ENCODE assay signal across 18 cellular contexts in genomic region chr4:52019941-52020657, GRCh38. TPM values are rescaled to one million over a fixed set of nuclear protein-coding genes. Genes with fewer than 3 reads are reported as not detected.
DNase-seq lines count a peak whose midpoint lies in the region; ATAC-seq, FAIRE-seq and TF ChIP-seq lines count a peak whose summit lies in the region.
"Had no signal": no experiment of that assay in that cellular context is flagged by ENCODE, and none has a peak within 500 bp of the region (broad histone marks: within the 10 kb centered on the region; RNA-seq: fewer than 3 reads in every experiment).

Gene LRRC66 (minus strand): TSS chr4:52020363. CDS start chr4:52017613, 2,750 bp downstream.

- H3K9me3 Mint-ChIP-seq in activated naive CD8-positive, alpha-beta T cell treated with anti-CD3 and anti-CD28 coated beads, Interleukin-2, amount 50 U/mL, for 24 hours, result no peaks in the 10 kb centered on the region
- H3K9me3 Mint-ChIP-seq: activated CD4-positive, alpha-beta memory T cell treated with anti-CD3 and anti-CD28 coated beads, Interleukin-2, amount 10 ng/mL, durations not matched to agents 7 days and 5 days; memory B cell; stimulated activated naive B cell treated with anti-CD40 and anti-IgM and Interleukin-4, amounts not matched to agents 10 μg/mL and 1 μg/mL and 100 μg/mL, for 72 hours had no signal

- H4K20me1 ChIP-seq in HepG2 (ENCODE audit: insufficient read depth, low read length), result no peaks in the 10 kb centered on the region

- no peaks in the 10 kb centered on the region for H3K27me3 ChIP-seq in bronchial epithelial cell (ENCODE audit: control insufficient read depth, insufficient read depth, low read length)
- no peaks in the 10 kb centered on the region for H3K27me3 ChIP-seq in HepG2 (ENCODE audit: control insufficient read depth in 1 of 2, insufficient read depth in 2 of 2, low read length in 2 of 2)

- peak in 1 of 2 experiments; percentile 10 for DNase-seq in A549 (ENCODE audit: low read depth in 1 of 2, low spot score in 1 of 2)
- DNase-seq in GM03348 (ENCODE audit: low spot score), result peak; percentile 14
- DNase-seq in bronchial epithelial cell (ENCODE audit: low read depth), result peak; percentile 33
- peak; percentile 66 for DNase-seq in HepG2 (ENCODE audit: low spot score)
- no peak for DNase-seq in NCI-H82 treated with DMSO at 0.1 percent for 48 hours (lab: John Stamatoyannopoulos, UW; ENCODE audit: unreplicated experiment)
- no peak for DNase-seq in stimulated activated naive CD4-positive, alpha-beta T cell (lab: John Stamatoyannopoulos, UW)
- no peak for DNase-seq in activated naive CD8-positive, alpha-beta T cell treated with anti-CD3 and anti-CD28 coated beads, Interleukin-2, amount 50 U/mL, for 24 hours
- DNase-seq in effector CD4-positive, alpha-beta T cell, result no peak
- DNase-seq: activated CD4-positive, alpha-beta memory T cell treated with anti-CD3 and anti-CD28 coated beads, Interleukin-2, amount 10 ng/mL, durations not matched to agents 7 days and 5 days; DMS79; NCI-H1048; NCI-H82; nucleus accumbens; stimulated activated naive B cell treated with anti-CD40 and anti-IgM and Interleukin-4, amounts not matched to agents 10 μg/mL and 1 μg/mL and 100 μg/mL, for 72 hours; T1000 had no signal

- no peaks in the 10 kb centered on the region for H3K27me3 Mint-ChIP-seq in activated naive CD8-positive, alpha-beta T cell treated with anti-CD3 and anti-CD28 coated beads, Interleukin-2, amount 50 U/mL, for 24 hours
- H3K27me3 Mint-ChIP-seq: activated CD4-positive, alpha-beta memory T cell treated with anti-CD3 and anti-CD28 coated beads, Interleukin-2, amount 10 ng/mL, durations not matched to agents 7 days and 5 days; B cell; memory B cell; stimulated activated naive B cell treated with anti-CD40 and anti-IgM and Interleukin-4, amounts not matched to agents 10 μg/mL and 1 μg/mL and 100 μg/mL, for 72 hours had no signal

- H3K4me1 ChIP-seq in A549 (peaks cover 10% of the 10 kb centered on the region; the same call in 1 of the 3 replicates), HepG2 (ENCODE audit: insufficient read depth, low read length) (peaks cover 17% of the 10 kb centered on the region)

- TF ChIP-seq EP300 in A549 (IDR thresholded peaks at IDR 0.05), result no peak
- TF ChIP-seq EP300 in HepG2 (IDR thresholded peaks at IDR 0.05; ENCODE audit: low read depth in 2 of 2, low read length in 2 of 2), result no peak
- TF ChIP-seq EP300 in HepG2 (CRISPR knock-in tag; IDR thresholded peaks at IDR 0.05; ENCODE audit: borderline replicate concordance), result no peak

- H2AFZ ChIP-seq in HepG2 (ENCODE audit: low read length), result no peak within 1 kb of the TSS

- H3K4me3 Mint-ChIP-seq in activated naive CD8-positive, alpha-beta T cell treated with anti-CD3 and anti-CD28 coated beads, Interleukin-2, amount 50 U/mL, for 24 hours, result no peak within 1 kb of the TSS
- H3K4me3 Mint-ChIP-seq: activated CD4-positive, alpha-beta memory T cell treated with anti-CD3 and anti-CD28 coated beads, Interleukin-2, amount 10 ng/mL, durations not matched to agents 7 days and 5 days; B cell; memory B cell; stimulated activated naive B cell treated with anti-CD40 and anti-IgM and Interleukin-4, amounts not matched to agents 10 μg/mL and 1 μg/mL and 100 μg/mL, for 72 hours had no signal

- H3K9me3 ChIP-seq in A549 (no peaks in the 10 kb centered on the region), HepG2 (ENCODE audit: low read length) (no peaks in the 10 kb centered on the region)

- WGBS in A549 (ENCODE audit: missing lambda C conversion rate), result 63% methylated on average over 6 of the region's 6 CpGs
- 30% methylated on average over 6 of the region's 6 CpGs for WGBS in HepG2 (ENCODE audit: low lambda C conversion rate)

- POLR2A ChIA-PET in A549 (lab: Yijun Ruan, JAX) (no interaction called here), HepG2 (lab: Yijun Ruan, JAX) (no interaction called here)

- H3K4me1 Mint-ChIP-seq in activated naive CD8-positive, alpha-beta T cell treated with anti-CD3 and anti-CD28 coated beads, Interleukin-2, amount 50 U/mL, for 24 hours, result no peaks in the 10 kb centered on the region
- H3K4me1 Mint-ChIP-seq: B cell, memory B cell had no signal

- H3K27ac Mint-ChIP-seq in activated naive CD8-positive, alpha-beta T cell treated with anti-CD3 and anti-CD28 coated beads, Interleukin-2, amount 50 U/mL, for 24 hours, result no peak within 1 kb of the TSS
- H3K27ac Mint-ChIP-seq: activated CD4-positive, alpha-beta memory T cell treated with anti-CD3 and anti-CD28 coated beads, Interleukin-2, amount 10 ng/mL, durations not matched to agents 7 days and 5 days; B cell; memory B cell; stimulated activated naive B cell treated with anti-CD40 and anti-IgM and Interleukin-4, amounts not matched to agents 10 μg/mL and 1 μg/mL and 100 μg/mL, for 72 hours had no signal

- TF ChIP-seq RAD21 in A549 (conservative IDR thresholded peaks at IDR 0.05 in 1 of 2, IDR thresholded peaks at IDR 0.05 in 1 of 2), result no peak
- no peak for TF ChIP-seq RAD21 in HepG2 (CRISPR knock-in tag; IDR thresholded peaks at IDR 0.05)

- H3K4me3 ChIP-seq in A549, result no peak within 1 kb of the TSS
- no peak within 1 kb of the TSS for H3K4me3 ChIP-seq in bronchial epithelial cell (ENCODE audit: low read depth, low read length)
- H3K4me3 ChIP-seq in HepG2 (replicated peaks in 1 of 3; ENCODE audit: insufficient read depth in 1 of 3, low read depth in 2 of 3, low read length in 3 of 3), result no peak within 1 kb of the TSS
- H3K4me3 ChIP-seq: skin epidermis had no signal

- H3K36me3 Mint-ChIP-seq in activated naive CD8-positive, alpha-beta T cell treated with anti-CD3 and anti-CD28 coated beads, Interleukin-2, amount 50 U/mL, for 24 hours (ENCODE audit: low read depth), result peaks cover 2% of the 10 kb centered on the region

- intact Hi-C loops in HepG2 (cut with micrococcal nuclease; ENCODE audit: unreplicated experiment), result no loop called here

- CTCF ChIA-PET in A549 (lab: Yijun Ruan, JAX) (no interaction called here), HepG2 (lab: Yijun Ruan, JAX; ENCODE audit: low intra/inter-chr PET ratio, low total read pairs) (no interaction called here)

- no peaks in the 10 kb centered on the region for H3K79me2 ChIP-seq in HepG2 (ENCODE audit: insufficient read depth, low read length)

- no peak for TF ChIP-seq CTCF in A549 (IDR thresholded peaks at IDR 0.05)
- TF ChIP-seq CTCF in bronchial epithelial cell (IDR thresholded peaks at IDR 0.05; ENCODE audit: insufficient read depth, low read length, severe bottlenecking), result no peak
- no peak for TF ChIP-seq CTCF in HepG2 (CRISPR knock-in tag; IDR thresholded peaks at IDR 0.05)

- no TSS peak for BruUV-seq in HepG2 (replicated peaks; lab: Mats Ljungman, UMichigan)

- TF ChIP-seq POLR2A in A549 (IDR thresholded peaks at IDR 0.05; ENCODE audit: low read length) (no peak), HepG2 (IDR thresholded peaks at IDR 0.05; ENCODE audit: insufficient read depth in 1 of 2, low read depth in 2 of 2, low read length in 2 of 2) (no peak)

- no peaks in the 10 kb centered on the region for H3K36me3 ChIP-seq in bronchial epithelial cell (ENCODE audit: control insufficient read depth, insufficient read depth, low read length)
- no peaks in the 10 kb centered on the region for H3K36me3 ChIP-seq in HepG2 (replicated peaks in 1 of 2; ENCODE audit: control insufficient read depth in 1 of 2, insufficient read depth in 2 of 2, low read length in 2 of 2)

- in situ Hi-C loops in HepG2 (cut with HindIII; ENCODE audit: extremely low pct_ligation_motif_present, low pct_unique_long_range_greater_than_20kb), result no loop called here

- no peak for ATAC-seq in A549
- ATAC-seq in HepG2, result peak; percentile 99
- ATAC-seq in activated naive CD8-positive, alpha-beta T cell treated with anti-CD3 and anti-CD28 coated beads, Interleukin-2, amount 50 U/mL, for 24 hours, result no peak
- ATAC-seq: stimulated activated naive B cell treated with anti-CD40 and anti-IgM and Interleukin-4, amounts not matched to agents 10 μg/mL and 1 μg/mL and 100 μg/mL, for 72 hours had no signal

- FAIRE-seq in A549 (lab: Jason Lieb, UNC), result no peak
- no peak for FAIRE-seq in bronchial epithelial cell (lab: Jason Lieb, UNC)
- FAIRE-seq in HepG2 (lab: Jason Lieb, UNC), result no peak

- H3K4me2 ChIP-seq in A549 (peak within 1 kb of the TSS; percentile 32; the same call in 1 of the 3 replicates), HepG2 (ENCODE audit: low read depth, low read length) (no peak within 1 kb of the TSS)

- H3K9ac ChIP-seq in HepG2 (ENCODE audit: insufficient read depth, low read depth, low read length), result no peak within 1 kb of the TSS

- H3K27ac ChIP-seq in A549 (no peak within 1 kb of the TSS), HepG2 (ENCODE audit: extremely low read length, insufficient read depth, low read length) (no peak within 1 kb of the TSS)
- H3K27ac ChIP-seq: skin epidermis had no signal

RNA-seq across cellular contexts. Expression of gene LRRC66, which starts in this region (rescaled TPM):
- polyA plus RNA-seq in A549 (2011; rRNA removed), result 0.18 and 0.19 TPM in 2 replicates
- 0.03 and 0.04 TPM in 2 replicates for polyA plus RNA-seq in A549 (2012; cell fraction: cytosol; rRNA removed)
- polyA plus RNA-seq in A549 (2012; cell fraction: nucleus; rRNA removed), result 0.07 TPM in 2 replicates
- 0.12 to 0.21 TPM (median 0.17 TPM) in 3 replicates for polyA plus RNA-seq in A549 (2017; fragmentation: RNase III; extraction: RNeasy Plus Mini Kit Qiagen cat#74134 plus additional on column Dnase treatment)
- 0.10 and 0.12 TPM in 2 replicates for polyA minus RNA-seq in A549 (2011; rRNA and poly(A)+ RNA removed)
- 0.26 and 0.51 TPM in 2 replicates for total RNA-seq in bronchial epithelial cell
- total RNA-seq in HepG2 (2016; rRNA removed; fragmentation: Illumina TruSeq; extraction: Trizol), result not detected in 2 replicates
- not detected in 2 replicates for total RNA-seq in HepG2 (2016; cell fraction: cytosol; rRNA removed; fragmentation: Illumina TruSeq; extraction: Trizol; ENCODE audit: low read depth)
- total RNA-seq in HepG2 (2016; cell fraction: insoluble cytoplasmic fraction; rRNA removed; fragmentation: Illumina TruSeq; extraction: Trizol), result 0.02 TPM in 1 of 2 replicates, not detected in the other
- not detected in 2 replicates for total RNA-seq in HepG2 (2016; cell fraction: membrane; rRNA removed; fragmentation: Illumina TruSeq; extraction: Trizol)
- 0.09 TPM in 1 of 2 replicates, not detected in the other for total RNA-seq in HepG2 (2016; cell fraction: nucleus; rRNA removed; fragmentation: Illumina TruSeq; extraction: Trizol)
- 0.03 TPM in 1 of 2 replicates, not detected in the other for polyA plus RNA-seq in HepG2 (2011; rRNA removed)
- 0.01 and 0.03 TPM in 2 replicates for polyA plus RNA-seq in HepG2 (2011; cell fraction: cytosol; rRNA removed)
- 0.07 TPM in 1 of 2 replicates, not detected in the other for polyA plus RNA-seq in HepG2 (2011; cell fraction: nucleus; rRNA removed)
- 0.04 TPM in 1 of 2 replicates, not detected in the other for polyA plus RNA-seq in HepG2 (2012)
- not detected in 2 replicates for polyA plus RNA-seq in HepG2 (2016; cell fraction: cytosol; fragmentation: Illumina TruSeq; extraction: Trizol; ENCODE audit: low read depth)
- polyA plus RNA-seq in HepG2 (2016; cell fraction: insoluble cytoplasmic fraction; fragmentation: Illumina TruSeq; extraction: Trizol; ENCODE audit: low read depth), result not detected in 2 replicates
- not detected in 2 replicates for polyA plus RNA-seq in HepG2 (2016; cell fraction: membrane; fragmentation: Illumina TruSeq; extraction: Trizol; ENCODE audit: low read depth)
- polyA plus RNA-seq in HepG2 (2016; cell fraction: nucleus; fragmentation: Illumina TruSeq; extraction: Trizol; ENCODE audit: insufficient read depth, low read depth), result 0.13 TPM in 1 of 2 replicates, not detected in the other
- polyA minus RNA-seq in HepG2 (2011; rRNA and poly(A)+ RNA removed; ENCODE audit: low replicate concordance), result 0.12 TPM in 1 of 2 replicates, not detected in the other
- not detected in 2 replicates for polyA minus RNA-seq in HepG2 (2011; cell fraction: cytosol; rRNA and poly(A)+ RNA removed)
- polyA minus RNA-seq in HepG2 (2011; cell fraction: nucleus; rRNA and poly(A)+ RNA removed), result 0.26 TPM in 1 of 2 replicates, not detected in the other

Comparison
In these comparisons a context has a peak if more than half of its experiments do, and no peak if none do; other contexts are left out.
1. Peak in DNase-seq in bronchial epithelial cell; RNA of the gene not detected or under 1 TPM.
2. Peak in DNase-seq and ATAC-seq in HepG2; RNA of the gene not detected or under 1 TPM.